ENCODE assay signal across 30 cellular contexts in the genomic region with DNA sequence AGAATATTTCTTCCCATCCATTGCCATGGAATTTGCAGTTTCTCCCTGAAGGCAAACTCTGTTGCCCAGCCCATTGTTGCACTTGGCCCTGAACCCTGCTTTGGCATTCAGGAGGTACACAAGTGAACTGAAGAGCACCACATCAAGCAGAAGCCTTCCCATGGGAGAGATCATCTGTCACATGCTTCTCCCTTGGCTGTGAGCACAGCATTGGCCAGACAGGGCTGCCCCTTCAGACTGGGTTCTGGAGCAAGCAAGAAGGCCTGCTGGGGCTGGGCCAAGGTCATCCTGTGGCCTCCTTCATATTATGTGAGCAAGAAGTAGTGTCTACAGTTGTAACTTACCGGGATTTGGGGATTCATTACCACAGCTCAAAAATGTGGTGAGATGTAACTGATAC.
"Had no signal": no experiment of that assay in that cellular context is flagged by ENCODE, and none has a peak within 500 bp of the region (broad histone marks: within the 10 kb centered on the region; RNA-seq: fewer than 3 reads in every experiment).

No MANE protein-coding gene starts in this region.

- H3K9me3 Mint-ChIP-seq: immature natural killer cell; naive thymus-derived CD8-positive, alpha-beta T cell; nephron; stimulated activated effector memory CD8-positive, alpha-beta T cell treated with anti-CD3 and anti-CD28 coated beads, Interleukin-12 subunit alpha, Interleukin-12 subunit beta, amount 100 ng/mL, for 72 hours; stimulated activated naive CD8-positive, alpha-beta T cell treated with anti-CD3 and anti-CD28 coated beads, Interleukin-15, Interleukin-2, amounts not matched to agents 100 ng/mL and 50 ng/mL, for 24 hours had no signal

- H3K4me3 Mint-ChIP-seq: immature natural killer cell; naive thymus-derived CD8-positive, alpha-beta T cell; nephron; neural crest cell; stimulated activated effector memory CD8-positive, alpha-beta T cell treated with anti-CD3 and anti-CD28 coated beads, Interleukin-12 subunit alpha, Interleukin-12 subunit beta, amount 100 ng/mL, for 72 hours; stimulated activated naive CD8-positive, alpha-beta T cell treated with anti-CD3 and anti-CD28 coated beads, Interleukin-15, Interleukin-2, amounts not matched to agents 100 ng/mL and 50 ng/mL, for 24 hours had no signal

- DNase-seq: hypothalamus; immature natural killer cell; kidney; left colon; left lung; lower lobe of right lung; mammary epithelial cell; mesenchymal stem cell; naive thymus-derived CD8-positive, alpha-beta T cell; nucleus accumbens; pancreas; retina; right cardiac atrium; sigmoid colon; small intestine; spleen; stimulated activated CD4-positive, alpha-beta T cell treated with anti-CD3 and anti-CD28 coated beads, Interleukin-4, amount 100 ng/mL, for 24 hours; stimulated activated naive CD4-positive, alpha-beta T cell; tibial artery; trophoblast cell; upper lobe of right lung had no signal

- ATAC-seq: left colon; left lung; lower lobe of right lung; naive thymus-derived CD8-positive, alpha-beta T cell; pancreas; right cardiac atrium; stimulated activated effector memory CD8-positive, alpha-beta T cell treated with anti-CD3 and anti-CD28 coated beads, Interleukin-12 subunit alpha, Interleukin-12 subunit beta, amount 100 ng/mL, for 72 hours; upper lobe of right lung had no signal

- H3K4me1 Mint-ChIP-seq: immature natural killer cell; nephron; neural crest cell; stimulated activated effector memory CD8-positive, alpha-beta T cell treated with anti-CD3 and anti-CD28 coated beads, Interleukin-12 subunit alpha, Interleukin-12 subunit beta, amount 100 ng/mL, for 72 hours had no signal

- H3K4me3 ChIP-seq: left lung, lower lobe of right lung, pancreas, prostate gland, sigmoid colon, spleen, suprapubic skin, thoracic aorta, tibial artery, upper lobe of right lung had no signal

- H3K27me3 ChIP-seq: left lung, pancreas, sigmoid colon, suprapubic skin, tibial artery, upper lobe of right lung had no signal

- H3K27ac ChIP-seq: left lung, lower lobe of right lung, pancreas, prostate gland, sigmoid colon, spleen, suprapubic skin, thoracic aorta, tibial artery, upper lobe of right lung had no signal

- H3K36me3 ChIP-seq: left lung, lower lobe of right lung, pancreas, prostate gland, sigmoid colon, spleen, suprapubic skin, thoracic aorta, tibial artery, upper lobe of right lung had no signal

- FAIRE-seq: islet of Langerhans, kidney, pancreas, small intestine, urothelium cell line had no signal

- H3K9me3 ChIP-seq: left lung, lower lobe of right lung, pancreas, prostate gland, sigmoid colon, spleen, suprapubic skin, thoracic aorta, tibial artery, upper lobe of right lung had no signal

- H3K36me3 Mint-ChIP-seq: immature natural killer cell; stimulated activated effector memory CD8-positive, alpha-beta T cell treated with anti-CD3 and anti-CD28 coated beads, Interleukin-12 subunit alpha, Interleukin-12 subunit beta, amount 100 ng/mL, for 72 hours had no signal

- H3K4me1 ChIP-seq: left lung, lower lobe of right lung, pancreas, prostate gland, sigmoid colon, spleen, suprapubic skin, upper lobe of right lung had no signal

- H3K27me3 Mint-ChIP-seq: naive thymus-derived CD8-positive, alpha-beta T cell; stimulated activated naive CD8-positive, alpha-beta T cell treated with anti-CD3 and anti-CD28 coated beads, Interleukin-15, Interleukin-2, amounts not matched to agents 100 ng/mL and 50 ng/mL, for 24 hours had no signal

- H3K27ac Mint-ChIP-seq: immature natural killer cell; nephron; stimulated activated effector memory CD8-positive, alpha-beta T cell treated with anti-CD3 and anti-CD28 coated beads, Interleukin-12 subunit alpha, Interleukin-12 subunit beta, amount 100 ng/mL, for 72 hours; stimulated activated naive CD8-positive, alpha-beta T cell treated with anti-CD3 and anti-CD28 coated beads, Interleukin-15, Interleukin-2, amounts not matched to agents 100 ng/mL and 50 ng/mL, for 24 hours had no signal
